19 cellular contexts compared by ENCODE assay signal in genomic region chr2:162327806-162328205, GRCh38.
"Had no signal": no experiment of that assay in that cellular context is flagged by ENCODE, and none has a peak within 500 bp of the region (broad histone marks: within the 10 kb centered on the region; RNA-seq: fewer than 3 reads in every experiment).

No MANE protein-coding gene starts in this region.

- H3K4me1 ChIP-seq: lower lobe of right lung, parathyroid adenoma, stomach, tibial artery had no signal

- DNase-seq: dorsolateral prefrontal cortex; effector CD4-positive, alpha-beta T cell; hypothalamus; left ventricle myocardium superior; lower lobe of right lung; stimulated activated naive CD4-positive, alpha-beta T cell treated with Interleukin-2 at 50 U/mL for 16 hours; stomach; tibial artery had no signal

- H3K27me3 ChIP-seq: dorsolateral prefrontal cortex, stomach, tibial artery had no signal

- H2AFZ ChIP-seq: parathyroid adenoma had no signal

- H3K9ac ChIP-seq: parathyroid adenoma had no signal

- ATAC-seq: left ventricle myocardium superior, lower lobe of right lung, sciatic nerve had no signal

- H3K4me2 ChIP-seq: smooth muscle cell had no signal

- H3K27me3 Mint-ChIP-seq: natural killer cell treated with Interleukin-12 subunit alpha and Interleukin-12 subunit beta and Interleukin-15 and Interleukin-18, amount 100 ng/mL, for 72 hours; progenitor cell of endocrine pancreas; type B pancreatic cell had no signal

- H3K79me2 ChIP-seq: parathyroid adenoma had no signal

- H3K4me3 ChIP-seq: coronary artery, dorsolateral prefrontal cortex, lower lobe of right lung, smooth muscle cell, stomach, tibial artery had no signal

- H3K27ac ChIP-seq: coronary artery, dorsolateral prefrontal cortex, lower lobe of right lung, parathyroid adenoma, stomach, tibial artery had no signal

- H3K9me3 ChIP-seq: lower lobe of right lung, stomach, tibial artery had no signal

- H3K9me3 Mint-ChIP-seq: natural killer cell treated with Interleukin-12 subunit alpha and Interleukin-12 subunit beta and Interleukin-15 and Interleukin-18, amount 100 ng/mL, for 72 hours; stimulated activated effector memory CD8-positive, alpha-beta T cell treated with anti-CD3 and anti-CD28 coated beads, Interleukin-12 subunit alpha, Interleukin-12 subunit beta, amount 100 ng/mL, for 72 hours; type B pancreatic cell had no signal

- H3K36me3 Mint-ChIP-seq: natural killer cell treated with Interleukin-12 subunit alpha and Interleukin-12 subunit beta and Interleukin-15 and Interleukin-18, amount 100 ng/mL, for 72 hours; stimulated activated effector memory CD8-positive, alpha-beta T cell treated with anti-CD3 and anti-CD28 coated beads, Interleukin-12 subunit alpha, Interleukin-12 subunit beta, amount 100 ng/mL, for 72 hours; type B pancreatic cell had no signal

- H3K4me3 Mint-ChIP-seq: natural killer cell treated with Interleukin-12 subunit alpha and Interleukin-12 subunit beta and Interleukin-15 and Interleukin-18, amount 100 ng/mL, for 72 hours; neural crest cell; stimulated activated effector memory CD8-positive, alpha-beta T cell treated with anti-CD3 and anti-CD28 coated beads, Interleukin-12 subunit alpha, Interleukin-12 subunit beta, amount 100 ng/mL, for 72 hours; type B pancreatic cell had no signal

- FAIRE-seq: frontal cortex, keratinocyte had no signal

- H3K27ac Mint-ChIP-seq: progenitor cell of endocrine pancreas; stimulated activated effector memory CD8-positive, alpha-beta T cell treated with anti-CD3 and anti-CD28 coated beads, Interleukin-12 subunit alpha, Interleukin-12 subunit beta, amount 100 ng/mL, for 72 hours; type B pancreatic cell had no signal

- H3K4me1 Mint-ChIP-seq: neural crest cell; stimulated activated effector memory CD8-positive, alpha-beta T cell treated with anti-CD3 and anti-CD28 coated beads, Interleukin-12 subunit alpha, Interleukin-12 subunit beta, amount 100 ng/mL, for 72 hours had no signal

- H3K36me3 ChIP-seq: lower lobe of right lung, stomach, tibial artery had no signal
